Comparison of ENCODE assay signal across 9 cellular contexts in the genomic region with DNA sequence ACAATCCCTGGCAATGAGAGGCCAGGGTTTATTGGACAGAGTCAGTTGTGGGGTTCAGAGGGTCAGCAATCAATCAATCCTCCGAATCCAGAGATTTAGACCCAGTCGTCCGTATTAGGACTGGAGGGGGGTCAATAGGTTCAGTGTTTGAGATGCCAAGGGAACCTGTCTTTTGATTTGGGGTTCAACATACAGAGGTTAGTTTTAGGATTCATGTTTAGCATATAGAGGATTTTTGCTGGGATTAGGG. TPM values are rescaled to one million over a fixed set of nuclear protein-coding genes. Genes with fewer than 3 reads are reported as not detected.
DNase-seq lines count a peak whose midpoint lies in the region; ATAC-seq, FAIRE-seq and TF ChIP-seq lines count a peak whose summit lies in the region.
"Had no signal": no experiment of that assay in that cellular context is flagged by ENCODE, and none has a peak within 500 bp of the region (broad histone marks: within the 10 kb centered on the region; RNA-seq: fewer than 3 reads in every experiment).

No MANE protein-coding gene starts in this region.

- peak overlapping the region; percentile 70 for H3K27ac ChIP-seq in HepG2 (ENCODE audit: extremely low read length, insufficient read depth, low read length)
- H3K27ac ChIP-seq in tibial artery = peak overlapping the region; percentile 96 to 99

- peaks cover 16% of the 10 kb centered on the region for H3K36me3 ChIP-seq in adipocyte (ENCODE audit: control insufficient read depth, insufficient read depth, low read length, severe bottlenecking)
- peaks cover 3 to 9% of the 10 kb centered on the region in 2 experiments; a peak in 4 of 5 replicates for H3K36me3 ChIP-seq in HepG2 (replicated peaks in 1 of 2; ENCODE audit: control insufficient read depth in 1 of 2, insufficient read depth in 2 of 2, low read length in 2 of 2)
- peaks cover 12 to 27% (median 24%) of the 10 kb centered on the region in 3 donors for H3K36me3 ChIP-seq in tibial artery

- no peaks in the 10 kb centered on the region for H4K20me1 ChIP-seq in HepG2 (ENCODE audit: insufficient read depth, low read length)

- ATAC-seq in HepG2 (no peak), GM18868 (IDR thresholded peaks at IDR 0.05; ENCODE audit: unreplicated experiment) (no peak)

- POLR2A ChIA-PET in HepG2 (lab: Yijun Ruan, JAX) = interaction anchor here (0.8 to 4.4 kb wide), 20 partner anchors 12 to 497 kb away, joined by 3 to 94 read pairs (median 8); partner anchors contain the start of genes ASIC4, CHPF, DNAJB2 and DNPEP

- no peak for TF ChIP-seq RAD21 in HepG2 (CRISPR knock-in tag; IDR thresholded peaks at IDR 0.05)

- peak overlapping the region; percentile 97 for H3K4me2 ChIP-seq in HepG2 (ENCODE audit: low read depth, low read length)

- peak overlapping the region; percentile 90 for H3K27ac Mint-ChIP-seq in activated T-cell treated with anti-CD3 and anti-CD28 coated beads, Interleukin-2, amount 50 U/mL, for 24 hours

- H3K9me3 Mint-ChIP-seq in activated T-cell treated with anti-CD3 and anti-CD28 coated beads, Interleukin-2, amount 50 U/mL, for 24 hours = no peaks in the 10 kb centered on the region

- H3K27me3 ChIP-seq in adipocyte (replicated peaks; ENCODE audit: control insufficient read depth, insufficient read depth, low read length) = no peaks in the 10 kb centered on the region
- peaks cover 6 to 35% of the 10 kb centered on the region in 2 experiments; a peak in 4 of 5 replicates for H3K27me3 ChIP-seq in HepG2 (ENCODE audit: control insufficient read depth in 1 of 2, insufficient read depth in 2 of 2, low read length in 2 of 2)
- H3K27me3 ChIP-seq in tibial artery = no peaks in the 10 kb centered on the region

- peaks cover 42% of the 10 kb centered on the region for H3K4me1 Mint-ChIP-seq in activated T-cell treated with anti-CD3 and anti-CD28 coated beads, Interleukin-2, amount 50 U/mL, for 24 hours (ENCODE audit: low read depth)

- WGBS in HepG2 (ENCODE audit: low lambda C conversion rate) = 0% methylated on average over 3 of the region's 3 CpGs

- H3K79me2 ChIP-seq in HepG2 (ENCODE audit: insufficient read depth, low read length) = peaks cover 12% of the 10 kb centered on the region

- H3K36me3 Mint-ChIP-seq in activated T-cell treated with anti-CD3 and anti-CD28 coated beads, Interleukin-2, amount 50 U/mL, for 24 hours (ENCODE audit: low read depth) = peaks cover 39% of the 10 kb centered on the region

- TF ChIP-seq CTCF in HepG2 (CRISPR knock-in tag; IDR thresholded peaks at IDR 0.05) (no peak), tibial artery (IDR thresholded peaks at IDR 0.05) (no peak)

- H3K4me1 ChIP-seq in adipocyte (ENCODE audit: control insufficient read depth, insufficient read depth, low read length) (peaks cover 33% of the 10 kb centered on the region), HepG2 (ENCODE audit: insufficient read depth, low read length) (peaks cover 56% of the 10 kb centered on the region), tibial artery (peaks cover 0 to 46% (median 41%) of the 10 kb centered on the region in 4 donors)

- intact Hi-C loops in HepG2 (cut with micrococcal nuclease; ENCODE audit: unreplicated experiment) = loop anchor here (5.0 kb wide), 2 partner anchors 98 to 112 kb away; partner anchors contain the start of genes DNPEP and STK11IP
- intact Hi-C loops in tibial artery (cut with DNase I; ENCODE audit: low total_unique reads) = no loop called here

- in situ Hi-C loops in HepG2 (cut with HindIII; ENCODE audit: extremely low pct_ligation_motif_present, low pct_unique_long_range_greater_than_20kb) = no loop called here

- peak overlapping the region; percentile 92 for H3K4me3 ChIP-seq in adipocyte (ENCODE audit: low read length)
- peak overlapping the region; percentile 79 to 93 (median 89) for H3K4me3 ChIP-seq in HepG2 (replicated peaks in 1 of 3; ENCODE audit: insufficient read depth in 1 of 3, low read depth in 2 of 3, low read length in 3 of 3)
- H3K4me3 ChIP-seq in tibial artery = peak overlapping the region; percentile 69 to 73

- TF ChIP-seq EP300 in HepG2 (IDR thresholded peaks at IDR 0.05; ENCODE audit: low read depth in 2 of 2, low read length in 2 of 2) = no peak
- no peak for TF ChIP-seq EP300 in HepG2 (CRISPR knock-in tag; IDR thresholded peaks at IDR 0.05; ENCODE audit: borderline replicate concordance)

- peak overlapping the region; percentile 84 for H3K4me3 Mint-ChIP-seq in activated T-cell treated with anti-CD3 and anti-CD28 coated beads, Interleukin-2, amount 50 U/mL, for 24 hours

- CTCF ChIA-PET in HepG2 (lab: Yijun Ruan, JAX; ENCODE audit: low intra/inter-chr PET ratio, low total read pairs) = no interaction called here

- FAIRE-seq in HepG2 (lab: Jason Lieb, UNC) = no peak

- BruUV-seq in HepG2 (replicated peaks; lab: Mats Ljungman, UMichigan) = no TSS peak

- peaks cover 46% of the 10 kb centered on the region for H3K27me3 Mint-ChIP-seq in activated T-cell treated with anti-CD3 and anti-CD28 coated beads, Interleukin-2, amount 50 U/mL, for 24 hours

- no peak for TF ChIP-seq POLR2A in HepG2 (IDR thresholded peaks at IDR 0.05; ENCODE audit: insufficient read depth in 1 of 2, low read depth in 2 of 2, low read length in 2 of 2)

- H3K9ac ChIP-seq in adipocyte (ENCODE audit: low read length) = peak overlapping the region; percentile 99
- H3K9ac ChIP-seq in HepG2 (ENCODE audit: insufficient read depth, low read depth, low read length) = peak overlapping the region; percentile 96

- no peaks in the 10 kb centered on the region for H3K9me3 ChIP-seq in adipocyte (ENCODE audit: control insufficient read depth, low read length)
- no peaks in the 10 kb centered on the region for H3K9me3 ChIP-seq in HepG2 (ENCODE audit: low read length)
- no peaks in the 10 kb centered on the region for H3K9me3 ChIP-seq in tibial artery

- H2AFZ ChIP-seq in HepG2 (ENCODE audit: low read length) = no peak overlapping the region

- no peak for DNase-seq in activated T-cell treated with anti-CD3 and anti-CD28 coated beads, Interleukin-2, amount 50 U/mL, for 24 hours
- DNase-seq in activated T-cell treated with anti-CD3 and anti-CD28 coated beads, Interleukin-2, amount 50 U/mL, for 48 hours = no peak
- no peak for DNase-seq in adipocyte (ENCODE audit: low read depth)
- no peak for DNase-seq in HepG2 (ENCODE audit: low spot score)
- no peak for DNase-seq in tibial artery
- DNase-seq in NCI-H1105 (lab: John Stamatoyannopoulos, UW) = no peak
- no peak for DNase-seq in NCI-H2081 treated with DMSO at 0.1 percent for 48 hours (lab: John Stamatoyannopoulos, UW)

RNA-seq across cellular contexts. Expression of gene GMPPA, which starts 0.3 kb away (rescaled TPM):
- total RNA-seq in HepG2 (2016; rRNA removed; fragmentation: Illumina TruSeq; extraction: Trizol) = 81.1 and 88.7 TPM in 2 replicates
- 41.1 and 50.9 TPM in 2 replicates for total RNA-seq in HepG2 (2016; cell fraction: cytosol; rRNA removed; fragmentation: Illumina TruSeq; extraction: Trizol; ENCODE audit: low read depth)
- total RNA-seq in HepG2 (2016; cell fraction: insoluble cytoplasmic fraction; rRNA removed; fragmentation: Illumina TruSeq; extraction: Trizol) = 81.2 and 82.9 TPM in 2 replicates
- total RNA-seq in HepG2 (2016; cell fraction: membrane; rRNA removed; fragmentation: Illumina TruSeq; extraction: Trizol) = 59.8 and 79.0 TPM in 2 replicates
- total RNA-seq in HepG2 (2016; cell fraction: nucleus; rRNA removed; fragmentation: Illumina TruSeq; extraction: Trizol) = 39.6 and 46.3 TPM in 2 replicates
- polyA plus RNA-seq in HepG2 (2011; rRNA removed) = 106 and 115 TPM in 2 replicates
- 98.1 and 128 TPM in 2 replicates for polyA plus RNA-seq in HepG2 (2011; cell fraction: cytosol; rRNA removed)
- polyA plus RNA-seq in HepG2 (2011; cell fraction: nucleus; rRNA removed) = 123 and 155 TPM in 2 replicates
- 44.8 and 45.3 TPM in 2 replicates for polyA plus RNA-seq in HepG2 (2012)
- 40.7 and 53.5 TPM in 2 replicates for polyA plus RNA-seq in HepG2 (2016; cell fraction: cytosol; fragmentation: Illumina TruSeq; extraction: Trizol; ENCODE audit: low read depth)
- polyA plus RNA-seq in HepG2 (2016; cell fraction: insoluble cytoplasmic fraction; fragmentation: Illumina TruSeq; extraction: Trizol; ENCODE audit: low read depth) = 88.1 and 98.3 TPM in 2 replicates
- 54.7 and 71.1 TPM in 2 replicates for polyA plus RNA-seq in HepG2 (2016; cell fraction: membrane; fragmentation: Illumina TruSeq; extraction: Trizol; ENCODE audit: low read depth)
- polyA plus RNA-seq in HepG2 (2016; cell fraction: nucleus; fragmentation: Illumina TruSeq; extraction: Trizol; ENCODE audit: insufficient read depth, low read depth) = 87.2 and 90.5 TPM in 2 replicates
- polyA minus RNA-seq in HepG2 (2011; rRNA and poly(A)+ RNA removed; ENCODE audit: low replicate concordance) = 98.5 and 174 TPM in 2 replicates
- polyA minus RNA-seq in HepG2 (2011; cell fraction: cytosol; rRNA and poly(A)+ RNA removed) = 43.2 and 68.0 TPM in 2 replicates
- 32.6 and 38.2 TPM in 2 replicates for polyA minus RNA-seq in HepG2 (2011; cell fraction: nucleus; rRNA and poly(A)+ RNA removed)

RNA-seq across cellular contexts. Expression of gene ASIC4, which starts 15.3 kb away (rescaled TPM):
- total RNA-seq in HepG2 (2016; rRNA removed; fragmentation: Illumina TruSeq; extraction: Trizol) = not detected in 2 replicates
- not detected in 2 replicates for total RNA-seq in HepG2 (2016; cell fraction: cytosol; rRNA removed; fragmentation: Illumina TruSeq; extraction: Trizol; ENCODE audit: low read depth)
- not detected in 2 replicates for total RNA-seq in HepG2 (2016; cell fraction: insoluble cytoplasmic fraction; rRNA removed; fragmentation: Illumina TruSeq; extraction: Trizol)
- not detected in 2 replicates for total RNA-seq in HepG2 (2016; cell fraction: membrane; rRNA removed; fragmentation: Illumina TruSeq; extraction: Trizol)
- not detected in 2 replicates for total RNA-seq in HepG2 (2016; cell fraction: nucleus; rRNA removed; fragmentation: Illumina TruSeq; extraction: Trizol)
- polyA plus RNA-seq in HepG2 (2011; rRNA removed) = 0.03 TPM in 2 replicates
- polyA plus RNA-seq in HepG2 (2011; cell fraction: cytosol; rRNA removed) = 0.01 TPM in 1 of 2 replicates, not detected in the other
- 0.23 and 0.24 TPM in 2 replicates for polyA plus RNA-seq in HepG2 (2011; cell fraction: nucleus; rRNA removed)
- polyA plus RNA-seq in HepG2 (2012) = not detected in 2 replicates
- not detected in 2 replicates for polyA plus RNA-seq in HepG2 (2016; cell fraction: cytosol; fragmentation: Illumina TruSeq; extraction: Trizol; ENCODE audit: low read depth)
- polyA plus RNA-seq in HepG2 (2016; cell fraction: insoluble cytoplasmic fraction; fragmentation: Illumina TruSeq; extraction: Trizol; ENCODE audit: low read depth) = not detected in 2 replicates
- not detected in 2 replicates for polyA plus RNA-seq in HepG2 (2016; cell fraction: membrane; fragmentation: Illumina TruSeq; extraction: Trizol; ENCODE audit: low read depth)
- 0.16 TPM in 1 of 2 replicates, not detected in the other for polyA plus RNA-seq in HepG2 (2016; cell fraction: nucleus; fragmentation: Illumina TruSeq; extraction: Trizol; ENCODE audit: insufficient read depth, low read depth)
- 0.06 and 0.07 TPM in 2 replicates for polyA minus RNA-seq in HepG2 (2011; rRNA and poly(A)+ RNA removed; ENCODE audit: low replicate concordance)
- not detected in 2 replicates for polyA minus RNA-seq in HepG2 (2011; cell fraction: cytosol; rRNA and poly(A)+ RNA removed)
- 0.12 and 0.26 TPM in 2 replicates for polyA minus RNA-seq in HepG2 (2011; cell fraction: nucleus; rRNA and poly(A)+ RNA removed)
- total RNA-seq: lung microvascular endothelial cell had no signal

RNA-seq across cellular contexts. Expression of gene CHPF, which starts 44.6 kb away (rescaled TPM):
- total RNA-seq in HepG2 (2016; rRNA removed; fragmentation: Illumina TruSeq; extraction: Trizol) = 34.7 and 79.6 TPM in 2 replicates
- 21.6 and 22.1 TPM in 2 replicates for total RNA-seq in HepG2 (2016; cell fraction: cytosol; rRNA removed; fragmentation: Illumina TruSeq; extraction: Trizol; ENCODE audit: low read depth)
- 36.0 and 80.8 TPM in 2 replicates for total RNA-seq in HepG2 (2016; cell fraction: insoluble cytoplasmic fraction; rRNA removed; fragmentation: Illumina TruSeq; extraction: Trizol)
- total RNA-seq in HepG2 (2016; cell fraction: membrane; rRNA removed; fragmentation: Illumina TruSeq; extraction: Trizol) = 42.0 and 50.0 TPM in 2 replicates
- total RNA-seq in HepG2 (2016; cell fraction: nucleus; rRNA removed; fragmentation: Illumina TruSeq; extraction: Trizol) = 65.5 and 76.8 TPM in 2 replicates
- 111 and 171 TPM in 2 replicates for polyA plus RNA-seq in HepG2 (2011; rRNA removed)
- polyA plus RNA-seq in HepG2 (2011; cell fraction: cytosol; rRNA removed) = 120 and 244 TPM in 2 replicates
- 203 and 211 TPM in 2 replicates for polyA plus RNA-seq in HepG2 (2011; cell fraction: nucleus; rRNA removed)
- 115 and 161 TPM in 2 replicates for polyA plus RNA-seq in HepG2 (2012)
- polyA plus RNA-seq in HepG2 (2016; cell fraction: cytosol; fragmentation: Illumina TruSeq; extraction: Trizol; ENCODE audit: low read depth) = 21.7 and 22.6 TPM in 2 replicates
- 45.9 and 55.3 TPM in 2 replicates for polyA plus RNA-seq in HepG2 (2016; cell fraction: insoluble cytoplasmic fraction; fragmentation: Illumina TruSeq; extraction: Trizol; ENCODE audit: low read depth)
- 40.5 and 41.4 TPM in 2 replicates for polyA plus RNA-seq in HepG2 (2016; cell fraction: membrane; fragmentation: Illumina TruSeq; extraction: Trizol; ENCODE audit: low read depth)
- 139 and 143 TPM in 2 replicates for polyA plus RNA-seq in HepG2 (2016; cell fraction: nucleus; fragmentation: Illumina TruSeq; extraction: Trizol; ENCODE audit: insufficient read depth, low read depth)
- polyA minus RNA-seq in HepG2 (2011; rRNA and poly(A)+ RNA removed; ENCODE audit: low replicate concordance) = 12.1 and 292 TPM in 2 replicates
- polyA minus RNA-seq in HepG2 (2011; cell fraction: cytosol; rRNA and poly(A)+ RNA removed) = 137 and 143 TPM in 2 replicates
- polyA minus RNA-seq in HepG2 (2011; cell fraction: nucleus; rRNA and poly(A)+ RNA removed) = 45.4 and 47.0 TPM in 2 replicates

RNA-seq across cellular contexts. Expression of gene TMEM198, which starts 44.8 kb away (rescaled TPM):
- total RNA-seq in HepG2 (2016; rRNA removed; fragmentation: Illumina TruSeq; extraction: Trizol) = 11.6 and 17.3 TPM in 2 replicates
- 12.3 and 16.3 TPM in 2 replicates for total RNA-seq in HepG2 (2016; cell fraction: cytosol; rRNA removed; fragmentation: Illumina TruSeq; extraction: Trizol; ENCODE audit: low read depth)
- total RNA-seq in HepG2 (2016; cell fraction: insoluble cytoplasmic fraction; rRNA removed; fragmentation: Illumina TruSeq; extraction: Trizol) = 10.7 and 17.8 TPM in 2 replicates
- 26.8 and 32.4 TPM in 2 replicates for total RNA-seq in HepG2 (2016; cell fraction: membrane; rRNA removed; fragmentation: Illumina TruSeq; extraction: Trizol)
- total RNA-seq in HepG2 (2016; cell fraction: nucleus; rRNA removed; fragmentation: Illumina TruSeq; extraction: Trizol) = 9.3 and 11.7 TPM in 2 replicates
- 23.5 and 40.8 TPM in 2 replicates for polyA plus RNA-seq in HepG2 (2011; rRNA removed)
- polyA plus RNA-seq in HepG2 (2011; cell fraction: cytosol; rRNA removed) = 43.6 and 52.1 TPM in 2 replicates
- 61.3 and 68.7 TPM in 2 replicates for polyA plus RNA-seq in HepG2 (2011; cell fraction: nucleus; rRNA removed)
- 41.3 and 49.8 TPM in 2 replicates for polyA plus RNA-seq in HepG2 (2012)
- 16.5 and 21.1 TPM in 2 replicates for polyA plus RNA-seq in HepG2 (2016; cell fraction: cytosol; fragmentation: Illumina TruSeq; extraction: Trizol; ENCODE audit: low read depth)
- 12.8 and 14.5 TPM in 2 replicates for polyA plus RNA-seq in HepG2 (2016; cell fraction: insoluble cytoplasmic fraction; fragmentation: Illumina TruSeq; extraction: Trizol; ENCODE audit: low read depth)
- 27.9 and 28.1 TPM in 2 replicates for polyA plus RNA-seq in HepG2 (2016; cell fraction: membrane; fragmentation: Illumina TruSeq; extraction: Trizol; ENCODE audit: low read depth)
- 17.1 and 19.3 TPM in 2 replicates for polyA plus RNA-seq in HepG2 (2016; cell fraction: nucleus; fragmentation: Illumina TruSeq; extraction: Trizol; ENCODE audit: insufficient read depth, low read depth)
- polyA minus RNA-seq in HepG2 (2011; rRNA and poly(A)+ RNA removed; ENCODE audit: low replicate concordance) = 2.1 and 67.2 TPM in 2 replicates
- polyA minus RNA-seq in HepG2 (2011; cell fraction: cytosol; rRNA and poly(A)+ RNA removed) = 26.3 and 28.6 TPM in 2 replicates
- polyA minus RNA-seq in HepG2 (2011; cell fraction: nucleus; rRNA and poly(A)+ RNA removed) = 12.9 and 13.6 TPM in 2 replicates
- total RNA-seq: lung microvascular endothelial cell had no signal
